In genomic region chr3:50221051-50221412, GRCh38 we compare ENCODE assay signal across 23 cellular contexts. TPM values are rescaled to one million over a fixed set of nuclear protein-coding genes. Genes with fewer than 3 reads are reported as not detected.
DNase-seq lines count a peak whose midpoint lies in the region; ATAC-seq, FAIRE-seq and TF ChIP-seq lines count a peak whose summit lies in the region.
"Had no signal": no experiment of that assay in that cellular context is flagged by ENCODE, and none has a peak within 500 bp of the region (broad histone marks: within the 10 kb centered on the region; RNA-seq: fewer than 3 reads in every experiment).

No MANE protein-coding gene starts in this region.

- FAIRE-seq in HepG2 (lab: Jason Lieb, UNC) = no peak
- FAIRE-seq: GM12892, GM18507 had no signal

- H3K36me3 ChIP-seq in HepG2 (replicated peaks in 1 of 2; ENCODE audit: control insufficient read depth in 1 of 2, insufficient read depth in 2 of 2, low read length in 2 of 2) (peaks cover 16 to 40% of the 10 kb centered on the region in 2 experiments), sigmoid colon (no peaks in the 10 kb centered on the region), heart right ventricle (peaks cover 0 to 6% (median 0%) of the 10 kb centered on the region in 9 donors)
- H3K36me3 ChIP-seq: BLaER1 treated with 17β-estradiol and CSF1 and Interleukin-3, amounts not matched to agents 10 nM and 100 nM; SJCRH30 had no signal

- H3K9ac ChIP-seq in HepG2 (ENCODE audit: insufficient read depth, low read depth, low read length) = peak overlapping the region; percentile 65

- ATAC-seq in stimulated activated naive CD8-positive, alpha-beta T cell treated with anti-CD3 and anti-CD28 coated beads, Interleukin-15, amount 100 ng/mL, for 72 hours = peak; percentile 68
- no peak for ATAC-seq in stimulated activated naive CD8-positive, alpha-beta T cell treated with anti-CD3 and anti-CD28 coated beads, Interleukin-15, Interleukin-2, amounts not matched to agents 100 U/mL and 50 U/mL, for 24 hours
- peak; percentile 30 for ATAC-seq in activated T-helper 17 cell treated with anti-CD3 and anti-CD28 coated beads, Interleukin-2, amount 50 U/mL, for 72 hours (replicated peaks)
- ATAC-seq in HepG2 (peak; percentile 18), heart right ventricle (no peak), GM21619 (IDR thresholded peaks at IDR 0.05; ENCODE audit: unreplicated experiment) (no peak)
- ATAC-seq: CD8-positive, alpha-beta T cell; HCT116; PC-3 had no signal

- peaks cover 20% of the 10 kb centered on the region for H3K27me3 Mint-ChIP-seq in stimulated activated naive CD8-positive, alpha-beta T cell treated with anti-CD3 and anti-CD28 coated beads, Interleukin-15, amount 100 ng/mL, for 72 hours
- H3K27me3 Mint-ChIP-seq in activated T-helper 17 cell treated with anti-CD3 and anti-CD28 coated beads, Interleukin-2, amount 50 U/mL, for 72 hours = no peaks in the 10 kb centered on the region

- H3K4me3 Mint-ChIP-seq in stimulated activated naive CD8-positive, alpha-beta T cell treated with anti-CD3 and anti-CD28 coated beads, Interleukin-15, amount 100 ng/mL, for 72 hours = no peak overlapping the region
- H3K4me3 Mint-ChIP-seq in activated T-helper 17 cell treated with anti-CD3 and anti-CD28 coated beads, Interleukin-2, amount 50 U/mL, for 72 hours = no peak overlapping the region
- H3K4me3 Mint-ChIP-seq: CD8-positive, alpha-beta T cell; GM23338 had no signal

- no peaks in the 10 kb centered on the region for H4K20me1 ChIP-seq in HepG2 (ENCODE audit: insufficient read depth, low read length)
- H4K20me1 ChIP-seq: BLaER1 treated with 17β-estradiol and CSF1 and Interleukin-3, amounts not matched to agents 10 nM and 100 nM had no signal

- no peak overlapping the region for H2AFZ ChIP-seq in HepG2 (ENCODE audit: low read length)
- H2AFZ ChIP-seq: GM23338 had no signal

- no peak for DNase-seq in stimulated activated naive CD8-positive, alpha-beta T cell treated with anti-CD3 and anti-CD28 coated beads, Interleukin-15, amount 100 ng/mL, for 72 hours
- no peak for DNase-seq in stimulated activated naive CD8-positive, alpha-beta T cell treated with anti-CD3 and anti-CD28 coated beads, Interleukin-15, Interleukin-2, amounts not matched to agents 100 U/mL and 50 U/mL, for 24 hours
- DNase-seq in HepG2 (ENCODE audit: low spot score) = no peak
- no peak for DNase-seq in sigmoid colon
- DNase-seq in heart right ventricle = no peak
- DNase-seq in HK-2 (ENCODE audit: unreplicated experiment) = no peak
- DNase-seq: Calu3, NCI-H1105 treated with DMSO at 0.1 percent for 48 hours, NCI-H1694 treated with DMSO at 0.1 percent for 48 hours, NCI-H2107, NCI-H510A, NCI-H748 treated with DMSO at 0.1 percent for 48 hours, PC-3, SJCRH30 had no signal

- TF ChIP-seq RAD21 in HepG2 (CRISPR knock-in tag; IDR thresholded peaks at IDR 0.05) = no peak

- WGBS in HepG2 (ENCODE audit: low lambda C conversion rate) = 48% methylated on average over 3 of the region's 4 CpGs
- 58 to 76% methylated on average over 4 of the region's 4 CpGs for WGBS in sigmoid colon, 2 donors
- 81 to 82% methylated on average over 4 of the region's 4 CpGs for WGBS in heart right ventricle, 2 donors

- H3K27ac ChIP-seq in HepG2 (ENCODE audit: extremely low read length, insufficient read depth, low read length) = peak overlapping the region; percentile 81
- H3K27ac ChIP-seq in sigmoid colon = no peak overlapping the region
- H3K27ac ChIP-seq in heart right ventricle = no peak overlapping the region
- H3K27ac ChIP-seq: BLaER1 treated with 17β-estradiol and CSF1 and Interleukin-3, amounts not matched to agents 10 nM and 100 nM; SJCRH30 had no signal

- H3K9me3 ChIP-seq in HepG2 (ENCODE audit: low read length) = no peaks in the 10 kb centered on the region
- no peaks in the 10 kb centered on the region for H3K9me3 ChIP-seq in sigmoid colon
- no peaks in the 10 kb centered on the region for H3K9me3 ChIP-seq in heart right ventricle
- H3K9me3 ChIP-seq: BLaER1 treated with 17β-estradiol and CSF1 and Interleukin-3, amounts not matched to agents 10 nM and 100 nM; SJCRH30 had no signal

- peaks cover 22% of the 10 kb centered on the region for H3K4me1 Mint-ChIP-seq in stimulated activated naive CD8-positive, alpha-beta T cell treated with anti-CD3 and anti-CD28 coated beads, Interleukin-15, amount 100 ng/mL, for 72 hours
- H3K4me1 Mint-ChIP-seq in activated T-helper 17 cell treated with anti-CD3 and anti-CD28 coated beads, Interleukin-2, amount 50 U/mL, for 72 hours = peaks cover 6% of the 10 kb centered on the region
- H3K4me1 Mint-ChIP-seq: GM23338 had no signal

- TF ChIP-seq EP300 in HepG2 (IDR thresholded peaks at IDR 0.05; ENCODE audit: low read depth in 2 of 2, low read length in 2 of 2) (no peak), HepG2 (CRISPR knock-in tag; IDR thresholded peaks at IDR 0.05; ENCODE audit: borderline replicate concordance) (no peak), sigmoid colon (IDR thresholded peaks at IDR 0.05) (no peak)

- in situ Hi-C loops in HepG2 (cut with HindIII; ENCODE audit: extremely low pct_ligation_motif_present, low pct_unique_long_range_greater_than_20kb) = no loop called here

- no peak for TF ChIP-seq POLR2A in HepG2 (IDR thresholded peaks at IDR 0.05; ENCODE audit: insufficient read depth in 1 of 2, low read depth in 2 of 2, low read length in 2 of 2)
- TF ChIP-seq POLR2A in sigmoid colon (IDR thresholded peaks at IDR 0.05) = no peak

- H3K36me3 Mint-ChIP-seq in activated T-helper 17 cell treated with anti-CD3 and anti-CD28 coated beads, Interleukin-2, amount 50 U/mL, for 72 hours (ENCODE audit: low read depth) = no peaks in the 10 kb centered on the region
- H3K36me3 Mint-ChIP-seq: CD8-positive, alpha-beta T cell had no signal

- H3K9me3 Mint-ChIP-seq in stimulated activated naive CD8-positive, alpha-beta T cell treated with anti-CD3 and anti-CD28 coated beads, Interleukin-15, amount 100 ng/mL, for 72 hours = no peaks in the 10 kb centered on the region
- H3K9me3 Mint-ChIP-seq in activated T-helper 17 cell treated with anti-CD3 and anti-CD28 coated beads, Interleukin-2, amount 50 U/mL, for 72 hours = no peaks in the 10 kb centered on the region
- H3K9me3 Mint-ChIP-seq: CD8-positive, alpha-beta T cell; GM23338 had no signal

- no peaks in the 10 kb centered on the region for H3K79me2 ChIP-seq in HepG2 (ENCODE audit: insufficient read depth, low read length)

- POLR2A ChIA-PET in HepG2 (lab: Yijun Ruan, JAX) = interaction anchor here (1.1 to 16.5 kb wide), 8 partner anchors 15 to 116 kb away, joined by 3 to 625 read pairs (median 10); partner anchors contain the start of genes GNAI2, GNAT1 and SLC38A3

- H3K4me1 ChIP-seq in HepG2 (ENCODE audit: insufficient read depth, low read length) = peaks cover 60% of the 10 kb centered on the region
- H3K4me1 ChIP-seq in sigmoid colon = peaks cover 0 to 6% (median 2%) of the 10 kb centered on the region in 4 donors
- peaks cover 0 to 14% (median 3%) of the 10 kb centered on the region in 9 donors for H3K4me1 ChIP-seq in heart right ventricle
- H3K4me1 ChIP-seq: SJCRH30 had no signal

- BruUV-seq in HepG2 (replicated peaks; lab: Mats Ljungman, UMichigan) = no TSS peak

- H3K27me3 ChIP-seq in HepG2 (ENCODE audit: control insufficient read depth in 1 of 2, insufficient read depth in 2 of 2, low read length in 2 of 2) (no peaks in the 10 kb centered on the region), sigmoid colon (peaks cover 0 to 2% (median 0%) of the 10 kb centered on the region in 3 donors), heart right ventricle (no peaks in the 10 kb centered on the region)
- H3K27me3 ChIP-seq: SJCRH30 had no signal

- no peak for TF ChIP-seq CTCF in HepG2 (CRISPR knock-in tag; IDR thresholded peaks at IDR 0.05)
- TF ChIP-seq CTCF in sigmoid colon (IDR thresholded peaks at IDR 0.05) = no peak
- no peak for TF ChIP-seq CTCF in heart right ventricle (IDR thresholded peaks at IDR 0.05)

- intact Hi-C loops in HepG2 (cut with micrococcal nuclease; ENCODE audit: unreplicated experiment) = loop anchor here (1.0 kb wide), 1 partner anchor 26 kb away; no protein-coding TSS in a partner anchor
- intact Hi-C loops in sigmoid colon (cut with DNase I) = no loop called here
- intact Hi-C loops in heart right ventricle (cut with DNase I) = no loop called here

- CTCF ChIA-PET in HepG2 (lab: Yijun Ruan, JAX; ENCODE audit: low intra/inter-chr PET ratio, low total read pairs) = interaction anchor here (1.2 to 9.0 kb wide), 2 partner anchors 19 to 27 kb away, joined by 3 to 265 read pairs; partner anchors contain the start of gene GNAT1

- H3K27ac Mint-ChIP-seq in stimulated activated naive CD8-positive, alpha-beta T cell treated with anti-CD3 and anti-CD28 coated beads, Interleukin-15, amount 100 ng/mL, for 72 hours = peak overlapping the region; percentile 12 to 61
- H3K27ac Mint-ChIP-seq in activated T-helper 17 cell treated with anti-CD3 and anti-CD28 coated beads, Interleukin-2, amount 50 U/mL, for 72 hours = peak overlapping the region; percentile 65
- H3K27ac Mint-ChIP-seq: CD8-positive, alpha-beta T cell; GM23338 had no signal

- H3K4me3 ChIP-seq in HepG2 (replicated peaks in 1 of 3; ENCODE audit: insufficient read depth in 1 of 3, low read depth in 2 of 3, low read length in 3 of 3) (peak overlapping the region in 1 of 3 experiments; percentile 37; a peak in 2 of 6 replicates), sigmoid colon (no peak overlapping the region), heart right ventricle (no peak overlapping the region)
- H3K4me3 ChIP-seq: BLaER1 treated with 17β-estradiol and CSF1 and Interleukin-3, amounts not matched to agents 10 nM and 100 nM; GM23338; SJCRH30 had no signal

- peak overlapping the region; percentile 60 for H3K4me2 ChIP-seq in HepG2 (ENCODE audit: low read depth, low read length)
- H3K4me2 ChIP-seq: GM23338 had no signal

RNA-seq across cellular contexts. Expression of gene GNAI2, which starts 15.0 kb away (rescaled TPM):
- total RNA-seq in activated T-helper 17 cell treated with anti-CD3 and anti-CD28 coated beads, Interleukin-2, amount 50 U/mL, for 72 hours = 100 to 1,000 TPM; 283 to 392 TPM
- total RNA-seq in HepG2 (2016; rRNA removed; fragmentation: Illumina TruSeq; extraction: Trizol) = 34.5 and 51.1 TPM in 2 replicates
- total RNA-seq in HepG2 (2016; cell fraction: cytosol; rRNA removed; fragmentation: Illumina TruSeq; extraction: Trizol; ENCODE audit: low read depth) = 26.6 and 32.1 TPM in 2 replicates
- 33.4 and 51.3 TPM in 2 replicates for total RNA-seq in HepG2 (2016; cell fraction: insoluble cytoplasmic fraction; rRNA removed; fragmentation: Illumina TruSeq; extraction: Trizol)
- total RNA-seq in HepG2 (2016; cell fraction: membrane; rRNA removed; fragmentation: Illumina TruSeq; extraction: Trizol) = 43.7 and 48.0 TPM in 2 replicates
- total RNA-seq in HepG2 (2016; cell fraction: nucleus; rRNA removed; fragmentation: Illumina TruSeq; extraction: Trizol) = 26.6 and 32.5 TPM in 2 replicates
- 66.1 and 66.2 TPM in 2 replicates for polyA plus RNA-seq in HepG2 (2011; rRNA removed)
- 64.5 and 77.2 TPM in 2 replicates for polyA plus RNA-seq in HepG2 (2011; cell fraction: cytosol; rRNA removed)
- 39.4 and 42.6 TPM in 2 replicates for polyA plus RNA-seq in HepG2 (2011; cell fraction: nucleus; rRNA removed)
- 25.4 and 25.9 TPM in 2 replicates for polyA plus RNA-seq in HepG2 (2012)
- polyA plus RNA-seq in HepG2 (2016; cell fraction: cytosol; fragmentation: Illumina TruSeq; extraction: Trizol; ENCODE audit: low read depth) = 37.3 and 42.8 TPM in 2 replicates
- 57.1 and 66.6 TPM in 2 replicates for polyA plus RNA-seq in HepG2 (2016; cell fraction: insoluble cytoplasmic fraction; fragmentation: Illumina TruSeq; extraction: Trizol; ENCODE audit: low read depth)
- polyA plus RNA-seq in HepG2 (2016; cell fraction: membrane; fragmentation: Illumina TruSeq; extraction: Trizol; ENCODE audit: low read depth) = 69.3 and 71.1 TPM in 2 replicates
- polyA plus RNA-seq in HepG2 (2016; cell fraction: nucleus; fragmentation: Illumina TruSeq; extraction: Trizol; ENCODE audit: insufficient read depth, low read depth) = 73.5 and 75.3 TPM in 2 replicates
- 111 and 236 TPM in 2 replicates for polyA minus RNA-seq in HepG2 (2011; rRNA and poly(A)+ RNA removed; ENCODE audit: low replicate concordance)
- 26.0 and 26.4 TPM in 2 replicates for polyA minus RNA-seq in HepG2 (2011; cell fraction: cytosol; rRNA and poly(A)+ RNA removed)
- 16.4 and 20.0 TPM in 2 replicates for polyA minus RNA-seq in HepG2 (2011; cell fraction: nucleus; rRNA and poly(A)+ RNA removed)
- total RNA-seq in sigmoid colon = 100 to 1,000 TPM; 149 to 171 (median 163) TPM
- 100 to 1,000 TPM in 1 of 3 donors, 10 to 100 TPM in 2; 43.9 to 125 (median 64.3) TPM for polyA plus RNA-seq in sigmoid colon
- total RNA-seq in heart right ventricle = 100 to 1,000 TPM; 112 to 270 (median 146) TPM
- polyA plus RNA-seq in heart right ventricle = 100 to 1,000 TPM; 107 to 171 TPM

RNA-seq across cellular contexts. Expression of gene SLC38A3, which starts 16.0 kb away (rescaled TPM):
- total RNA-seq in activated T-helper 17 cell treated with anti-CD3 and anti-CD28 coated beads, Interleukin-2, amount 50 U/mL, for 72 hours = under 1 TPM in 1 of 2 donors, not detected in 1; 0.71 TPM
- total RNA-seq in HepG2 (2016; rRNA removed; fragmentation: Illumina TruSeq; extraction: Trizol) (14.3 and 29.8 TPM in 2 replicates), sigmoid colon (under 1 TPM in 1 of 4 donors, not detected in 3; 0.28 TPM), heart right ventricle (10 to 100 TPM in 7 of 10 donors, 1 to 10 TPM in 3; 6.2 to 16.4 (median 11.2) TPM)
- 9.4 and 12.0 TPM in 2 replicates for total RNA-seq in HepG2 (2016; cell fraction: cytosol; rRNA removed; fragmentation: Illumina TruSeq; extraction: Trizol; ENCODE audit: low read depth)
- total RNA-seq in HepG2 (2016; cell fraction: insoluble cytoplasmic fraction; rRNA removed; fragmentation: Illumina TruSeq; extraction: Trizol) = 14.3 and 31.3 TPM in 2 replicates
- total RNA-seq in HepG2 (2016; cell fraction: membrane; rRNA removed; fragmentation: Illumina TruSeq; extraction: Trizol) = 13.7 and 15.1 TPM in 2 replicates
- total RNA-seq in HepG2 (2016; cell fraction: nucleus; rRNA removed; fragmentation: Illumina TruSeq; extraction: Trizol) = 51.2 and 60.9 TPM in 2 replicates
- polyA plus RNA-seq in HepG2 (2011; rRNA removed) (164 and 247 TPM in 2 replicates), sigmoid colon (under 1 TPM in 1 of 3 donors, not detected in 2; 0.07 TPM), heart right ventricle (10 to 100 TPM in 1 of 2 donors, 1 to 10 TPM in 1; 1.4 to 11.8 TPM)
- polyA plus RNA-seq in HepG2 (2011; cell fraction: cytosol; rRNA removed) = 69.6 and 77.8 TPM in 2 replicates
- 645 and 755 TPM in 2 replicates for polyA plus RNA-seq in HepG2 (2011; cell fraction: nucleus; rRNA removed)
- 101 and 126 TPM in 2 replicates for polyA plus RNA-seq in HepG2 (2012)
- 7.3 and 7.5 TPM in 2 replicates for polyA plus RNA-seq in HepG2 (2016; cell fraction: cytosol; fragmentation: Illumina TruSeq; extraction: Trizol; ENCODE audit: low read depth)
- 17.2 and 22.9 TPM in 2 replicates for polyA plus RNA-seq in HepG2 (2016; cell fraction: insoluble cytoplasmic fraction; fragmentation: Illumina TruSeq; extraction: Trizol; ENCODE audit: low read depth)
- polyA plus RNA-seq in HepG2 (2016; cell fraction: membrane; fragmentation: Illumina TruSeq; extraction: Trizol; ENCODE audit: low read depth) = 12.8 and 13.7 TPM in 2 replicates
- 146 and 148 TPM in 2 replicates for polyA plus RNA-seq in HepG2 (2016; cell fraction: nucleus; fragmentation: Illumina TruSeq; extraction: Trizol; ENCODE audit: insufficient read depth, low read depth)
- polyA minus RNA-seq in HepG2 (2011; rRNA and poly(A)+ RNA removed; ENCODE audit: low replicate concordance) = 0.14 and 257 TPM in 2 replicates
- 61.1 and 83.0 TPM in 2 replicates for polyA minus RNA-seq in HepG2 (2011; cell fraction: cytosol; rRNA and poly(A)+ RNA removed)
- polyA minus RNA-seq in HepG2 (2011; cell fraction: nucleus; rRNA and poly(A)+ RNA removed) = 113 and 140 TPM in 2 replicates
- total RNA-seq: A673, Calu3 had no signal

RNA-seq across cellular contexts. Expression of gene GNAT1, which starts 29.6 kb away (rescaled TPM):
- not detected for total RNA-seq in activated T-helper 17 cell treated with anti-CD3 and anti-CD28 coated beads, Interleukin-2, amount 50 U/mL, for 72 hours
- total RNA-seq in HepG2 (2016; rRNA removed; fragmentation: Illumina TruSeq; extraction: Trizol) (0.15 TPM in 1 of 2 replicates, not detected in the other), sigmoid colon (not detected), heart right ventricle (not detected)
- 1.8 and 2.0 TPM in 2 replicates for total RNA-seq in HepG2 (2016; cell fraction: cytosol; rRNA removed; fragmentation: Illumina TruSeq; extraction: Trizol; ENCODE audit: low read depth)
- total RNA-seq in HepG2 (2016; cell fraction: insoluble cytoplasmic fraction; rRNA removed; fragmentation: Illumina TruSeq; extraction: Trizol) = 0.09 and 0.28 TPM in 2 replicates
- 0.87 and 1.1 TPM in 2 replicates for total RNA-seq in HepG2 (2016; cell fraction: membrane; rRNA removed; fragmentation: Illumina TruSeq; extraction: Trizol)
- 0.25 and 0.44 TPM in 2 replicates for total RNA-seq in HepG2 (2016; cell fraction: nucleus; rRNA removed; fragmentation: Illumina TruSeq; extraction: Trizol)
- polyA plus RNA-seq in HepG2 (2011; rRNA removed) (0.03 TPM in 1 of 2 replicates, not detected in the other), sigmoid colon (under 1 TPM in 1 of 3 donors, not detected in 2; 0.06 TPM), heart right ventricle (not detected)
- polyA plus RNA-seq in HepG2 (2011; cell fraction: cytosol; rRNA removed) = not detected in 2 replicates
- polyA plus RNA-seq in HepG2 (2011; cell fraction: nucleus; rRNA removed) = 0.14 and 0.33 TPM in 2 replicates
- 0.08 TPM in 1 of 2 replicates, not detected in the other for polyA plus RNA-seq in HepG2 (2012)
- polyA plus RNA-seq in HepG2 (2016; cell fraction: cytosol; fragmentation: Illumina TruSeq; extraction: Trizol; ENCODE audit: low read depth) = not detected in 2 replicates
- polyA plus RNA-seq in HepG2 (2016; cell fraction: insoluble cytoplasmic fraction; fragmentation: Illumina TruSeq; extraction: Trizol; ENCODE audit: low read depth) = not detected in 2 replicates
- not detected in 2 replicates for polyA plus RNA-seq in HepG2 (2016; cell fraction: membrane; fragmentation: Illumina TruSeq; extraction: Trizol; ENCODE audit: low read depth)
- polyA plus RNA-seq in HepG2 (2016; cell fraction: nucleus; fragmentation: Illumina TruSeq; extraction: Trizol; ENCODE audit: insufficient read depth, low read depth) = 0.31 TPM in 1 of 2 replicates, not detected in the other
- 0.47 and 2.3 TPM in 2 replicates for polyA minus RNA-seq in HepG2 (2011; rRNA and poly(A)+ RNA removed; ENCODE audit: low replicate concordance)
- 0.26 TPM in 1 of 2 replicates, not detected in the other for polyA minus RNA-seq in HepG2 (2011; cell fraction: cytosol; rRNA and poly(A)+ RNA removed)
- 1.2 and 1.5 TPM in 2 replicates for polyA minus RNA-seq in HepG2 (2011; cell fraction: nucleus; rRNA and poly(A)+ RNA removed)
- total RNA-seq: A673, Calu3, GM23338 had no signal
- polyA plus RNA-seq: GM23338 had no signal

RNA-seq across cellular contexts. Expression of gene SEMA3B, which starts 47.9 kb away (rescaled TPM):
- 1 to 10 TPM; 1.2 to 2.3 TPM for total RNA-seq in activated T-helper 17 cell treated with anti-CD3 and anti-CD28 coated beads, Interleukin-2, amount 50 U/mL, for 72 hours
- total RNA-seq in HepG2 (2016; rRNA removed; fragmentation: Illumina TruSeq; extraction: Trizol) = 25.6 and 93.2 TPM in 2 replicates
- 12.3 and 13.3 TPM in 2 replicates for total RNA-seq in HepG2 (2016; cell fraction: cytosol; rRNA removed; fragmentation: Illumina TruSeq; extraction: Trizol; ENCODE audit: low read depth)
- 23.5 and 94.1 TPM in 2 replicates for total RNA-seq in HepG2 (2016; cell fraction: insoluble cytoplasmic fraction; rRNA removed; fragmentation: Illumina TruSeq; extraction: Trizol)
- total RNA-seq in HepG2 (2016; cell fraction: membrane; rRNA removed; fragmentation: Illumina TruSeq; extraction: Trizol) = 18.0 and 19.0 TPM in 2 replicates
- 106 and 120 TPM in 2 replicates for total RNA-seq in HepG2 (2016; cell fraction: nucleus; rRNA removed; fragmentation: Illumina TruSeq; extraction: Trizol)
- polyA plus RNA-seq in HepG2 (2011; rRNA removed) = 158 and 173 TPM in 2 replicates
- 99.8 and 199 TPM in 2 replicates for polyA plus RNA-seq in HepG2 (2011; cell fraction: cytosol; rRNA removed)
- 824 and 1,487 TPM in 2 replicates for polyA plus RNA-seq in HepG2 (2011; cell fraction: nucleus; rRNA removed)
- polyA plus RNA-seq in HepG2 (2012) = 48.8 and 75.5 TPM in 2 replicates
- 10.5 and 10.8 TPM in 2 replicates for polyA plus RNA-seq in HepG2 (2016; cell fraction: cytosol; fragmentation: Illumina TruSeq; extraction: Trizol; ENCODE audit: low read depth)
- polyA plus RNA-seq in HepG2 (2016; cell fraction: insoluble cytoplasmic fraction; fragmentation: Illumina TruSeq; extraction: Trizol; ENCODE audit: low read depth) = 26.4 and 37.1 TPM in 2 replicates
- polyA plus RNA-seq in HepG2 (2016; cell fraction: membrane; fragmentation: Illumina TruSeq; extraction: Trizol; ENCODE audit: low read depth) = 15.3 and 17.6 TPM in 2 replicates
- 390 and 409 TPM in 2 replicates for polyA plus RNA-seq in HepG2 (2016; cell fraction: nucleus; fragmentation: Illumina TruSeq; extraction: Trizol; ENCODE audit: insufficient read depth, low read depth)
- 84.6 and 160 TPM in 2 replicates for polyA minus RNA-seq in HepG2 (2011; rRNA and poly(A)+ RNA removed; ENCODE audit: low replicate concordance)
- 55.4 and 70.0 TPM in 2 replicates for polyA minus RNA-seq in HepG2 (2011; cell fraction: cytosol; rRNA and poly(A)+ RNA removed)
- polyA minus RNA-seq in HepG2 (2011; cell fraction: nucleus; rRNA and poly(A)+ RNA removed) = 81.1 and 108 TPM in 2 replicates
- total RNA-seq in sigmoid colon = 10 to 100 TPM in 3 of 4 donors, 1 to 10 TPM in 1; 7.9 to 54.6 (median 25.0) TPM
- 10 to 100 TPM; 12.0 to 39.2 (median 15.3) TPM for polyA plus RNA-seq in sigmoid colon
- 10 to 100 TPM; 14.9 to 28.8 (median 21.9) TPM for total RNA-seq in heart right ventricle
- polyA plus RNA-seq in heart right ventricle = 10 to 100 TPM; 21.2 to 46.7 TPM

RNA-seq across cellular contexts. Expression of gene LSMEM2, which starts 57.9 kb away (rescaled TPM):
- under 1 TPM in 1 of 2 donors, not detected in 1; 0.34 TPM for total RNA-seq in activated T-helper 17 cell treated with anti-CD3 and anti-CD28 coated beads, Interleukin-2, amount 50 U/mL, for 72 hours
- total RNA-seq in HepG2 (2016; rRNA removed; fragmentation: Illumina TruSeq; extraction: Trizol) (0.07 TPM in 1 of 2 replicates, not detected in the other), sigmoid colon (not detected), heart right ventricle (10 to 100 TPM; 13.2 to 45.2 (median 33.2) TPM)
- total RNA-seq in HepG2 (2016; cell fraction: cytosol; rRNA removed; fragmentation: Illumina TruSeq; extraction: Trizol; ENCODE audit: low read depth) = not detected in 2 replicates
- 0.06 TPM in 1 of 2 replicates, not detected in the other for total RNA-seq in HepG2 (2016; cell fraction: insoluble cytoplasmic fraction; rRNA removed; fragmentation: Illumina TruSeq; extraction: Trizol)
- total RNA-seq in HepG2 (2016; cell fraction: membrane; rRNA removed; fragmentation: Illumina TruSeq; extraction: Trizol) = not detected in 2 replicates
- total RNA-seq in HepG2 (2016; cell fraction: nucleus; rRNA removed; fragmentation: Illumina TruSeq; extraction: Trizol) = 0.25 TPM in 1 of 2 replicates, not detected in the other
- polyA plus RNA-seq in HepG2 (2011; rRNA removed) (0.41 and 0.44 TPM in 2 replicates), sigmoid colon (under 1 TPM in 2 of 3 donors, not detected in 1; 0.13 to 0.46 TPM), heart right ventricle (10 to 100 TPM in 1 of 2 donors, 1 to 10 TPM in 1; 1.9 to 26.3 TPM)
- 0.08 and 0.15 TPM in 2 replicates for polyA plus RNA-seq in HepG2 (2011; cell fraction: cytosol; rRNA removed)
- 1.3 and 2.1 TPM in 2 replicates for polyA plus RNA-seq in HepG2 (2011; cell fraction: nucleus; rRNA removed)
- 0.17 and 0.37 TPM in 2 replicates for polyA plus RNA-seq in HepG2 (2012)
- polyA plus RNA-seq in HepG2 (2016; cell fraction: cytosol; fragmentation: Illumina TruSeq; extraction: Trizol; ENCODE audit: low read depth) = not detected in 2 replicates
- polyA plus RNA-seq in HepG2 (2016; cell fraction: insoluble cytoplasmic fraction; fragmentation: Illumina TruSeq; extraction: Trizol; ENCODE audit: low read depth) = not detected in 2 replicates
- not detected in 2 replicates for polyA plus RNA-seq in HepG2 (2016; cell fraction: membrane; fragmentation: Illumina TruSeq; extraction: Trizol; ENCODE audit: low read depth)
- polyA plus RNA-seq in HepG2 (2016; cell fraction: nucleus; fragmentation: Illumina TruSeq; extraction: Trizol; ENCODE audit: insufficient read depth, low read depth) = 0.42 TPM in 1 of 2 replicates, not detected in the other
- polyA minus RNA-seq in HepG2 (2011; rRNA and poly(A)+ RNA removed; ENCODE audit: low replicate concordance) = 0.09 and 0.34 TPM in 2 replicates
- not detected in 2 replicates for polyA minus RNA-seq in HepG2 (2011; cell fraction: cytosol; rRNA and poly(A)+ RNA removed)
- polyA minus RNA-seq in HepG2 (2011; cell fraction: nucleus; rRNA and poly(A)+ RNA removed) = 0.90 TPM in 1 of 2 replicates, not detected in the other
- total RNA-seq: A673; Calu3; CD8-positive, alpha-beta T cell; PC-3; SJCRH30 had no signal

Comparison
In these comparisons a context has a peak if more than half of its experiments do, and no peak if none do; other contexts are left out.
1. ATAC-seq: peak in stimulated activated naive CD8-positive, alpha-beta T cell treated with anti-CD3 and anti-CD28 coated beads, Interleukin-15, amount 100 ng/mL, for 72 hours (single experiment), activated T-helper 17 cell treated with anti-CD3 and anti-CD28 coated beads, Interleukin-2, amount 50 U/mL, for 72 hours (single experiment) and HepG2 (single experiment); none in stimulated activated naive CD8-positive, alpha-beta T cell treated with anti-CD3 and anti-CD28 coated beads, Interleukin-15, Interleukin-2, amounts not matched to agents 100 U/mL and 50 U/mL, for 24 hours (single experiment), heart right ventricle (0 of 8) and GM21619 (single experiment).
2. RNA of gene SLC38A3, which starts 16.0 kb away (total RNA-seq): 9.4 to 60.9 TPM in HepG2 and 6.2 to 16.4 TPM in heart right ventricle; 0.71 TPM in activated T-helper 17 cell treated with anti-CD3 and anti-CD28 coated beads, Interleukin-2, amount 50 U/mL, for 72 hours and 0.28 TPM in sigmoid colon; every median in the first group is over 4 times any median in the second.